14 cellular contexts compared by ENCODE assay signal in genomic region chr22:20000246-20001081, GRCh38. TPM values are rescaled to one million over a fixed set of nuclear protein-coding genes. Genes with fewer than 3 reads are reported as not detected.
DNase-seq lines count a peak whose midpoint lies in the region; ATAC-seq, FAIRE-seq and TF ChIP-seq lines count a peak whose summit lies in the region.
"Had no signal": no experiment of that assay in that cellular context is flagged by ENCODE, and none has a peak within 500 bp of the region (broad histone marks: within the 10 kb centered on the region; RNA-seq: fewer than 3 reads in every experiment).

No MANE protein-coding gene starts in this region.

- CTCF ChIA-PET in SK-N-SH (lab: Yijun Ruan, JAX): interaction anchor here (0.7 to 5.0 kb wide), 7 partner anchors 10 to 90 kb away, joined by 3 to 31 read pairs (median 12); no protein-coding TSS in a partner anchor

- H3K27ac ChIP-seq in SK-N-SH (ENCODE audit: low read depth in 2 of 2, low read length in 1 of 2) (peak overlapping the region in 1 of 2 experiments; percentile 97; a peak in 2 of 4 replicates), cardiac muscle cell (peak overlapping the region; percentile 56), aorta (ENCODE audit: low read depth in 1 of 2, low read length in 2 of 2) (no peak overlapping the region), gastrocnemius medialis (no peak overlapping the region)

- no peak overlapping the region for H3K4me2 ChIP-seq in SK-N-SH

- no peak for ATAC-seq in SK-N-SH treated with all-trans-retinoic acid at 6 μM for 48 hours
- ATAC-seq in aorta (ENCODE audit: low FRiP score): no peak
- no peak for ATAC-seq in gastrocnemius medialis
- ATAC-seq: activated CD8-positive, alpha-beta T cell treated with anti-CD3 and anti-CD28 coated beads, Interleukin-2, amount 10 ng/mL, durations not matched to agents 7 days and 5 days had no signal

- peak in 1 of 2 experiments; percentile 38; a peak in 1 of 4 replicates for TF ChIP-seq EP300 in SK-N-SH (IDR thresholded peaks at IDR 0.05; ENCODE audit: borderline replicate concordance in 1 of 2, low read depth in 1 of 2, low read length in 1 of 2)

- in situ Hi-C loops in gastrocnemius medialis (cut with MboI; ENCODE audit: low sequenced_read_pairs in 4 of 4): no loop called here

- peaks cover 1% of the 10 kb centered on the region for H3K27me3 Mint-ChIP-seq in nephron (ENCODE audit: low read depth)

- H3K9me3 ChIP-seq in SK-N-SH (peaks cover 16% of the 10 kb centered on the region; the same call in 1 of the 2 replicates), cardiac muscle cell (ENCODE audit: low read depth) (no peaks in the 10 kb centered on the region), aorta (ENCODE audit: control insufficient read depth, low read length) (no peaks in the 10 kb centered on the region), gastrocnemius medialis (no peaks in the 10 kb centered on the region)

- no peaks in the 10 kb centered on the region for H3K36me3 Mint-ChIP-seq in nephron (ENCODE audit: low read depth)

- H3K9ac ChIP-seq in SK-N-SH: no peak overlapping the region

- WGBS in SK-N-SH (ENCODE audit: low lambda C conversion rate): 81% methylated on average over 10 of the region's 14 CpGs
- WGBS in aorta, 2 donors: 48 to 57% methylated on average over 14 of the region's 14 CpGs

- no peak overlapping the region for H3K4me3 ChIP-seq in SK-N-SH (ENCODE audit: low read depth in 2 of 2, low read length in 1 of 2)
- H3K4me3 ChIP-seq in cardiac muscle cell: no peak overlapping the region
- H3K4me3 ChIP-seq in aorta (ENCODE audit: low read length in 2 of 2): no peak overlapping the region
- H3K4me3 ChIP-seq in gastrocnemius medialis: no peak overlapping the region

- H2AFZ ChIP-seq in SK-N-SH (ENCODE audit: low read depth): no peak overlapping the region

- no peaks in the 10 kb centered on the region for H3K27me3 ChIP-seq in SK-N-SH (ENCODE audit: insufficient read depth)
- H3K27me3 ChIP-seq in cardiac muscle cell: no peaks in the 10 kb centered on the region
- H3K27me3 ChIP-seq in aorta (ENCODE audit: control insufficient read depth in 1 of 2, insufficient read depth in 2 of 2, low read length in 1 of 2): no peaks in the 10 kb centered on the region
- no peaks in the 10 kb centered on the region for H3K27me3 ChIP-seq in gastrocnemius medialis

- peaks cover 0 to 10% of the 10 kb centered on the region in 2 experiments for H3K36me3 ChIP-seq in SK-N-SH (replicated peaks in 1 of 2; ENCODE audit: control insufficient read depth in 1 of 2, insufficient read depth in 2 of 2, low read length in 1 of 2)
- no peaks in the 10 kb centered on the region for H3K36me3 ChIP-seq in cardiac muscle cell
- H3K36me3 ChIP-seq in aorta (ENCODE audit: control insufficient read depth in 1 of 2, insufficient read depth in 2 of 2, low read length in 1 of 2): no peaks in the 10 kb centered on the region
- H3K36me3 ChIP-seq in gastrocnemius medialis: no peaks in the 10 kb centered on the region

- FAIRE-seq in H54 (lab: Jason Lieb, UNC): no peak
- FAIRE-seq: astrocyte, GM19239 had no signal

- no peak overlapping the region for H3K4me3 Mint-ChIP-seq in nephron
- H3K4me3 Mint-ChIP-seq: activated CD8-positive, alpha-beta T cell treated with anti-CD3 and anti-CD28 coated beads, Interleukin-2, amount 10 ng/mL, durations not matched to agents 7 days and 5 days; CD8-positive, alpha-beta memory T cell had no signal

- POLR2A ChIA-PET in SK-N-SH (lab: Yijun Ruan, JAX): no interaction called here

- no peaks in the 10 kb centered on the region for H4K20me1 ChIP-seq in SK-N-SH (ENCODE audit: insufficient read depth)

- no peak for TF ChIP-seq RAD21 in SK-N-SH (IDR thresholded peaks at IDR 0.05; ENCODE audit: low read length)

- H3K4me1 ChIP-seq in SK-N-SH (ENCODE audit: control insufficient read depth in 1 of 2, insufficient read depth in 2 of 2, low read depth in 1 of 2, low read length in 1 of 2): peaks cover 0 to 70% of the 10 kb centered on the region in 2 experiments; a peak in 2 of 4 replicates
- H3K4me1 ChIP-seq in cardiac muscle cell (ENCODE audit: low read depth): peaks cover 42% of the 10 kb centered on the region
- H3K4me1 ChIP-seq in aorta (ENCODE audit: control insufficient read depth in 1 of 2, insufficient read depth in 2 of 2, low read length in 2 of 2): no peaks in the 10 kb centered on the region
- H3K4me1 ChIP-seq in gastrocnemius medialis: peaks cover 10 to 24% of the 10 kb centered on the region in 2 donors

- peaks cover 49% of the 10 kb centered on the region for H3K4me1 Mint-ChIP-seq in nephron
- H3K4me1 Mint-ChIP-seq: CD8-positive, alpha-beta memory T cell had no signal

- intact Hi-C loops in aorta (cut with DNase I) (no loop called here), gastrocnemius medialis (cut with DNase I; ENCODE audit: low total_unique reads) (no loop called here)

- H3K9me2 ChIP-seq in SK-N-SH: no peaks in the 10 kb centered on the region

- peak; percentile 64 for DNase-seq in SK-N-SH
- peak in 1 of 2 donors; percentile 54 for DNase-seq in cardiac muscle cell (ENCODE audit: low read depth in 1 of 2, low spot score in 1 of 2)
- DNase-seq in aorta: peak; percentile 62 to 75
- DNase-seq in gastrocnemius medialis: no peak
- DNase-seq in H54 (ENCODE audit: insufficient read length, low spot score): no peak
- DNase-seq in NCI-H446 (lab: John Stamatoyannopoulos, UW): no peak
- DNase-seq: activated CD8-positive, alpha-beta T cell treated with anti-CD3 and anti-CD28 coated beads, Interleukin-2, amount 10 ng/mL, durations not matched to agents 7 days and 5 days; stimulated activated CD4-positive, alpha-beta T cell treated with anti-CD3 and anti-CD28 coated beads, Interleukin-4, amount 100 ng/mL, for 1 hour had no signal

- TF ChIP-seq CTCF in SK-N-SH (IDR thresholded peaks at IDR 0.05): no peak
- no peak for TF ChIP-seq CTCF in cardiac muscle cell (IDR thresholded peaks at IDR 0.05; ENCODE audit: low read depth, low read length)
- TF ChIP-seq CTCF in nephron (IDR thresholded peaks at IDR 0.05; ENCODE audit: unreplicated experiment in 3 of 3): no peak
- no peak for TF ChIP-seq CTCF in gastrocnemius medialis (IDR thresholded peaks at IDR 0.05 in 4 of 5, conservative IDR thresholded peaks at IDR 0.05 in 1 of 5)

- H3K79me2 ChIP-seq in SK-N-SH (ENCODE audit: insufficient read depth): no peaks in the 10 kb centered on the region

- TF ChIP-seq POLR2A in gastrocnemius medialis (IDR thresholded peaks at IDR 0.05) (no peak), H54 (IDR thresholded peaks at IDR 0.05; ENCODE audit: low read depth, low read length) (no peak)

- H3K9me3 Mint-ChIP-seq in nephron: peaks cover 24% of the 10 kb centered on the region

- no peaks in the 10 kb centered on the region for H3F3A ChIP-seq in SK-N-SH (replicated peaks; ENCODE audit: insufficient read depth)

- peak overlapping the region in 2 of 3 experiments; percentile 48 to 58 for H3K27ac Mint-ChIP-seq in nephron
- H3K27ac Mint-ChIP-seq: activated CD8-positive, alpha-beta T cell treated with anti-CD3 and anti-CD28 coated beads, Interleukin-2, amount 10 ng/mL, durations not matched to agents 7 days and 5 days; activated T-helper 2 cell treated with anti-CD3 and anti-CD28 coated beads, Interferon-gamma antibody, Interleukin-2, Interleukin-4, amounts not matched to agents 10 μg/mL and 5 μg/mL and 100 μg/mL, durations not matched to agents 14 hours and 24 hours and 36 hours had no signal

TF ChIP-seq in SK-N-SH, 30 proteins besides CTCF, POLR2A, EP300 and RAD21 (continues in another document):
- TF ChIP-seq FOXJ3 (CRISPR knock-in tag; IDR thresholded peaks at IDR 0.05): peak; percentile 39; the same call in 1 of the 2 replicates

TF ChIP-seq in SK-N-SH treated with all-trans-retinoic acid at 6 μM for 48 hours, 23 proteins besides CTCF, POLR2A, EP300 and RAD21 (continues in another document):
- no peak for TF ChIP-seq ESRRG (CRISPR knock-in tag; IDR thresholded peaks at IDR 0.05)

RNA-seq across cellular contexts. Expression of gene ARVCF, which starts 16.2 kb away (rescaled TPM):
- polyA plus RNA-seq in SK-N-SH (2012; rRNA removed) (27.4 and 33.0 TPM in 2 replicates), cardiac muscle cell (28.8 and 40.3 TPM in 2 replicates), aorta (100 to 1,000 TPM in 1 of 2 donors, 10 to 100 TPM in 1; 15.4 to 102 TPM)
- polyA plus RNA-seq in SK-N-SH (2012; cell fraction: cytosol; rRNA removed): 8.7 and 26.7 TPM in 2 replicates
- 105 and 141 TPM in 2 replicates for polyA plus RNA-seq in SK-N-SH (2012; cell fraction: nucleus; rRNA removed)
- total RNA-seq in cardiac muscle cell (55.5 and 64.3 TPM in 2 replicates), aorta (10 to 100 TPM; 59.7 to 64.4 TPM), gastrocnemius medialis (10 to 100 TPM in 3 of 4 donors, 1 to 10 TPM in 1; 6.9 to 19.6 (median 18.0) TPM)

RNA-seq across cellular contexts. Expression of gene TANGO2, which starts 20.4 kb away (rescaled TPM):
- polyA plus RNA-seq in SK-N-SH (2012; rRNA removed): 20.7 and 25.5 TPM in 2 replicates
- polyA plus RNA-seq in SK-N-SH (2012; cell fraction: cytosol; rRNA removed): 10.1 and 15.9 TPM in 2 replicates
- polyA plus RNA-seq in SK-N-SH (2012; cell fraction: nucleus; rRNA removed): 28.8 and 32.7 TPM in 2 replicates
- total RNA-seq in cardiac muscle cell: 19.4 and 21.9 TPM in 2 replicates
- 17.5 and 18.7 TPM in 2 replicates for polyA plus RNA-seq in cardiac muscle cell
- total RNA-seq in aorta: 10 to 100 TPM; 35.2 to 45.3 TPM
- 10 to 100 TPM; 24.8 to 38.0 TPM for polyA plus RNA-seq in aorta
- total RNA-seq in gastrocnemius medialis: 100 to 1,000 TPM in 1 of 4 donors, 10 to 100 TPM in 3; 43.0 to 115 (median 52.5) TPM

RNA-seq across cellular contexts. Expression of gene TXNRD2, which starts 58.8 kb away (rescaled TPM):
- 33.5 and 34.7 TPM in 2 replicates for polyA plus RNA-seq in SK-N-SH (2012; rRNA removed)
- polyA plus RNA-seq in SK-N-SH (2012; cell fraction: cytosol; rRNA removed): 16.1 and 21.5 TPM in 2 replicates
- polyA plus RNA-seq in SK-N-SH (2012; cell fraction: nucleus; rRNA removed): 59.6 and 61.9 TPM in 2 replicates
- total RNA-seq in cardiac muscle cell: 15.6 and 16.1 TPM in 2 replicates
- polyA plus RNA-seq in cardiac muscle cell: 21.2 and 24.2 TPM in 2 replicates
- 10 to 100 TPM; 21.0 to 29.5 TPM for total RNA-seq in aorta
- 10 to 100 TPM; 13.3 to 59.0 TPM for polyA plus RNA-seq in aorta
- 10 to 100 TPM in 3 of 4 donors, 1 to 10 TPM in 1; 9.0 to 18.0 (median 14.4) TPM for total RNA-seq in gastrocnemius medialis

RNA-seq across cellular contexts. Expression of gene COMT, which starts 58.9 kb away (rescaled TPM):
- 205 and 343 TPM in 2 replicates for polyA plus RNA-seq in SK-N-SH (2012; rRNA removed)
- 170 and 298 TPM in 2 replicates for polyA plus RNA-seq in SK-N-SH (2012; cell fraction: cytosol; rRNA removed)
- polyA plus RNA-seq in SK-N-SH (2012; cell fraction: nucleus; rRNA removed): 209 and 222 TPM in 2 replicates
- 41.3 and 51.9 TPM in 2 replicates for total RNA-seq in cardiac muscle cell
- 33.2 and 35.8 TPM in 2 replicates for polyA plus RNA-seq in cardiac muscle cell
- total RNA-seq in aorta: 100 to 1,000 TPM; 101 to 111 TPM
- 100 to 1,000 TPM in 1 of 2 donors, 10 to 100 TPM in 1; 96.7 to 176 TPM for polyA plus RNA-seq in aorta
- 100 to 1,000 TPM; 154 to 255 (median 223) TPM for total RNA-seq in gastrocnemius medialis

Comparison
In these comparisons a context has a peak if more than half of its experiments do, and no peak if none do; other contexts are left out.
1. DNase-seq: peak in SK-N-SH (single experiment) and aorta (2 of 2); none in gastrocnemius medialis (0 of 2), H54 (single experiment) and NCI-H446 (0 of 2).